16 cellular contexts compared by ENCODE assay signal in genomic region chr3:129239992-129240391, GRCh38. TPM values are rescaled to one million over a fixed set of nuclear protein-coding genes. Genes with fewer than 3 reads are reported as not detected.
A peak's percentile ranks its signal among the peaks of the same experiment; 100 is the strongest.
DNase-seq lines count a peak whose midpoint lies in the region; ATAC-seq and TF ChIP-seq lines count a peak whose summit lies in the region.
"Had no signal": no experiment of that assay in that cellular context is flagged by ENCODE, and none has a peak within 500 bp of the region (broad histone marks: within the 10 kb centered on the region; RNA-seq: fewer than 3 reads in every experiment).

No MANE protein-coding gene starts in this region.

- peak overlapping the region; percentile 96 for H3K27ac Mint-ChIP-seq in activated naive CD8-positive, alpha-beta T cell treated with anti-CD3 and anti-CD28 coated beads, Interleukin-2, amount 10 ng/mL, durations not matched to agents 7 days and 5 days
- no peak overlapping the region for H3K27ac Mint-ChIP-seq in activated naive CD8-positive, alpha-beta T cell treated with anti-CD3 and anti-CD28 coated beads, Interleukin-2, amount 50 U/mL, for 24 hours
- no peak overlapping the region for H3K27ac Mint-ChIP-seq in endodermal cell
- H3K27ac Mint-ChIP-seq: HFFc6 had no signal

- 73 to 75% methylated on average over 5 to 6 of the region's 6 CpGs for WGBS in endodermal cell (ENCODE audit: insufficient coverage in 1 of 2, insufficient read length in 1 of 2), 2 experiments
- 74 to 88% (median 78%) methylated on average over 6 of the region's 6 CpGs for WGBS in spleen, 5 donors

- ATAC-seq in activated naive CD8-positive, alpha-beta T cell treated with anti-CD3 and anti-CD28 coated beads, Interleukin-2, amount 10 ng/mL, durations not matched to agents 7 days and 5 days (ENCODE audit: low read depth): no peak
- ATAC-seq in activated naive CD8-positive, alpha-beta T cell treated with anti-CD3 and anti-CD28 coated beads, Interleukin-2, amount 50 U/mL, for 24 hours: no peak
- ATAC-seq in GM18861 (IDR thresholded peaks at IDR 0.05; ENCODE audit: unreplicated experiment) (no peak), GM19397 (IDR thresholded peaks at IDR 0.05; ENCODE audit: unreplicated experiment) (no peak)
- ATAC-seq: left lobe of liver had no signal

- H3K27me3 Mint-ChIP-seq in activated naive CD8-positive, alpha-beta T cell treated with anti-CD3 and anti-CD28 coated beads, Interleukin-2, amount 10 ng/mL, durations not matched to agents 7 days and 5 days: no peaks in the 10 kb centered on the region
- H3K27me3 Mint-ChIP-seq in activated naive CD8-positive, alpha-beta T cell treated with anti-CD3 and anti-CD28 coated beads, Interleukin-2, amount 50 U/mL, for 24 hours: no peaks in the 10 kb centered on the region
- no peaks in the 10 kb centered on the region for H3K27me3 Mint-ChIP-seq in endodermal cell (ENCODE audit: insufficient read depth)
- H3K27me3 Mint-ChIP-seq: naive thymus-derived CD4-positive, alpha-beta T cell had no signal

- intact Hi-C loops in spleen (cut with DNase I; ENCODE audit: low total_unique reads): no loop called here

- TF ChIP-seq POLR2A in spleen (IDR thresholded peaks at IDR 0.05): no peak

- H3K9me3 ChIP-seq in endodermal cell (ENCODE audit: control insufficient read depth, low read length) (no peaks in the 10 kb centered on the region), spleen (no peaks in the 10 kb centered on the region)
- H3K9me3 ChIP-seq: psoas muscle, stomach had no signal

- H3K4me1 ChIP-seq in endodermal cell (ENCODE audit: control insufficient read depth, insufficient read depth, low read length): no peaks in the 10 kb centered on the region
- H3K4me1 ChIP-seq in spleen: peaks cover 0 to 40% (median 6%) of the 10 kb centered on the region in 6 donors
- H3K4me1 ChIP-seq: psoas muscle had no signal

- TF ChIP-seq CTCF in endodermal cell (conservative IDR thresholded peaks at IDR 0.05) (no peak), spleen (IDR thresholded peaks at IDR 0.05 in 8 of 11, conservative IDR thresholded peaks at IDR 0.05 in 3 of 11) (no peak)

- peak overlapping the region; percentile 73 for H3K4me3 Mint-ChIP-seq in activated naive CD8-positive, alpha-beta T cell treated with anti-CD3 and anti-CD28 coated beads, Interleukin-2, amount 10 ng/mL, durations not matched to agents 7 days and 5 days
- no peak overlapping the region for H3K4me3 Mint-ChIP-seq in activated naive CD8-positive, alpha-beta T cell treated with anti-CD3 and anti-CD28 coated beads, Interleukin-2, amount 50 U/mL, for 24 hours
- no peak overlapping the region for H3K4me3 Mint-ChIP-seq in endodermal cell
- H3K4me3 Mint-ChIP-seq: HFFc6 had no signal

- no peak for DNase-seq in activated naive CD8-positive, alpha-beta T cell treated with anti-CD3 and anti-CD28 coated beads, Interleukin-2, amount 10 ng/mL, durations not matched to agents 7 days and 5 days
- no peak for DNase-seq in activated naive CD8-positive, alpha-beta T cell treated with anti-CD3 and anti-CD28 coated beads, Interleukin-2, amount 50 U/mL, for 24 hours
- DNase-seq in NCI-H526 treated with DMSO at 0.1 percent for 48 hours (lab: John Stamatoyannopoulos, UW): peak; percentile 43
- peak; percentile 58 for DNase-seq in endodermal cell
- DNase-seq in spleen: no peak
- DNase-seq in putamen (ENCODE audit: low spot score): no peak
- DNase-seq: activated naive CD4-positive, alpha-beta T cell; naive thymus-derived CD4-positive, alpha-beta T cell; NCI-H1105 treated with DMSO at 0.1 percent for 48 hours; NCI-H2227 treated with DMSO at 0.1 percent for 48 hours; psoas muscle; stomach had no signal

- peaks cover 2% of the 10 kb centered on the region for H3K36me3 Mint-ChIP-seq in activated naive CD8-positive, alpha-beta T cell treated with anti-CD3 and anti-CD28 coated beads, Interleukin-2, amount 10 ng/mL, durations not matched to agents 7 days and 5 days
- H3K36me3 Mint-ChIP-seq in activated naive CD8-positive, alpha-beta T cell treated with anti-CD3 and anti-CD28 coated beads, Interleukin-2, amount 50 U/mL, for 24 hours (ENCODE audit: low read depth): no peaks in the 10 kb centered on the region
- H3K36me3 Mint-ChIP-seq in endodermal cell (ENCODE audit: low read depth): no peaks in the 10 kb centered on the region

- POLR2A ChIA-PET in activated naive CD8-positive, alpha-beta T cell treated with anti-CD3 and anti-CD28 coated beads, Interleukin-2, amount 10 ng/mL, durations not matched to agents 7 days and 5 days (lab: Charles Lee): interaction anchor here (0.6 to 8.2 kb wide), 7 partner anchors 9 to 223 kb away, joined by 3 to 86 read pairs (median 4); partner anchors contain the start of genes CNBP and COPG1

- no peaks in the 10 kb centered on the region for H3K27me3 ChIP-seq in endodermal cell (ENCODE audit: control insufficient read depth, insufficient read depth, low read length, poor library complexity, severe bottlenecking)
- H3K27me3 ChIP-seq in spleen (replicated peaks in 1 of 7): peaks cover 0 to 4% (median 0%) of the 10 kb centered on the region in 7 donors
- H3K27me3 ChIP-seq: stomach had no signal

- H3K9me3 Mint-ChIP-seq in activated naive CD8-positive, alpha-beta T cell treated with anti-CD3 and anti-CD28 coated beads, Interleukin-2, amount 10 ng/mL, durations not matched to agents 7 days and 5 days: no peaks in the 10 kb centered on the region
- H3K9me3 Mint-ChIP-seq in activated naive CD8-positive, alpha-beta T cell treated with anti-CD3 and anti-CD28 coated beads, Interleukin-2, amount 50 U/mL, for 24 hours: no peaks in the 10 kb centered on the region
- no peaks in the 10 kb centered on the region for H3K9me3 Mint-ChIP-seq in endodermal cell
- H3K9me3 Mint-ChIP-seq: HFFc6 had no signal

- peaks cover 27% of the 10 kb centered on the region for H3K4me1 Mint-ChIP-seq in activated naive CD8-positive, alpha-beta T cell treated with anti-CD3 and anti-CD28 coated beads, Interleukin-2, amount 10 ng/mL, durations not matched to agents 7 days and 5 days
- peaks cover 13% of the 10 kb centered on the region for H3K4me1 Mint-ChIP-seq in activated naive CD8-positive, alpha-beta T cell treated with anti-CD3 and anti-CD28 coated beads, Interleukin-2, amount 50 U/mL, for 24 hours
- H3K4me1 Mint-ChIP-seq in endodermal cell: peaks cover 4% of the 10 kb centered on the region

- H3K4me3 ChIP-seq in endodermal cell (ENCODE audit: low read length) (no peak overlapping the region), spleen (no peak overlapping the region)
- H3K4me3 ChIP-seq: psoas muscle, stomach had no signal

- H3K27ac ChIP-seq in endodermal cell (ENCODE audit: low read depth, low read length): no peak overlapping the region
- H3K27ac ChIP-seq in spleen: peak overlapping the region in 5 of 8 donors; percentile 70 to 96 (median 81)
- H3K27ac ChIP-seq: psoas muscle had no signal

- no peak overlapping the region for H3K9ac ChIP-seq in endodermal cell (ENCODE audit: extremely low read depth, low read length, poor library complexity, severe bottlenecking)

- H3K36me3 ChIP-seq in endodermal cell (ENCODE audit: control insufficient read depth, insufficient read depth, low read length) (no peaks in the 10 kb centered on the region), spleen (no peaks in the 10 kb centered on the region)
- H3K36me3 ChIP-seq: stomach had no signal

RNA-seq across cellular contexts. Expression of gene COPG1, which starts 9.4 kb away (rescaled TPM):
- total RNA-seq in activated naive CD8-positive, alpha-beta T cell treated with anti-CD3 and anti-CD28 coated beads, Interleukin-2, amount 10 ng/mL, durations not matched to agents 7 days and 5 days: 100 to 1,000 TPM; 131 to 138 TPM
- 100 to 1,000 TPM; 151 to 193 TPM for total RNA-seq in endodermal cell
- 88.8 TPM for polyA plus RNA-seq in endodermal cell (2013, experiment 1 of 2)
- 90.2 TPM for polyA plus RNA-seq in endodermal cell (2013, experiment 2 of 2)
- 100 to 1,000 TPM in 5 of 7 donors, 10 to 100 TPM in 2; 90.8 to 134 (median 116) TPM for total RNA-seq in spleen
- 10 to 100 TPM; 47.8 to 52.3 (median 49.8) TPM for polyA plus RNA-seq in spleen

RNA-seq across cellular contexts. Expression of gene HMCES, which starts 38.7 kb away (rescaled TPM):
- 10 to 100 TPM; 59.7 to 60.8 TPM for total RNA-seq in activated naive CD8-positive, alpha-beta T cell treated with anti-CD3 and anti-CD28 coated beads, Interleukin-2, amount 10 ng/mL, durations not matched to agents 7 days and 5 days
- total RNA-seq in endodermal cell (10 to 100 TPM; 42.9 to 46.9 TPM), spleen (10 to 100 TPM; 24.0 to 31.9 (median 30.7) TPM)
- 40.1 TPM for polyA plus RNA-seq in endodermal cell (2013, experiment 1 of 2)
- polyA plus RNA-seq in endodermal cell (2013, experiment 2 of 2): 33.1 TPM
- 10 to 100 TPM; 16.1 to 60.7 (median 18.8) TPM for polyA plus RNA-seq in spleen

RNA-seq across cellular contexts. Expression of gene CNBP, which starts 56.3 kb away (rescaled TPM):
- total RNA-seq in activated naive CD8-positive, alpha-beta T cell treated with anti-CD3 and anti-CD28 coated beads, Interleukin-2, amount 10 ng/mL, durations not matched to agents 7 days and 5 days: 100 to 1,000 TPM; 309 to 312 TPM
- 100 to 1,000 TPM; 284 to 343 TPM for total RNA-seq in endodermal cell
- polyA plus RNA-seq in endodermal cell (2013, experiment 1 of 2): 344 TPM
- 320 TPM for polyA plus RNA-seq in endodermal cell (2013, experiment 2 of 2)
- 100 to 1,000 TPM; 252 to 420 (median 279) TPM for total RNA-seq in spleen
- 100 to 1,000 TPM; 301 to 360 (median 324) TPM for polyA plus RNA-seq in spleen

Comparison
In these comparisons a context has a peak if more than half of its experiments do, and no peak if none do; other contexts are left out.
1. DNase-seq: peak in NCI-H526 treated with DMSO at 0.1 percent for 48 hours (single experiment) and endodermal cell (single experiment); none in activated naive CD8-positive, alpha-beta T cell treated with anti-CD3 and anti-CD28 coated beads, Interleukin-2, amount 10 ng/mL, durations not matched to agents 7 days and 5 days (single experiment), activated naive CD8-positive, alpha-beta T cell treated with anti-CD3 and anti-CD28 coated beads, Interleukin-2, amount 50 U/mL, for 24 hours (single experiment), spleen (single experiment) and putamen (single experiment).